8 cellular contexts compared by ENCODE assay signal in the genomic region with DNA sequence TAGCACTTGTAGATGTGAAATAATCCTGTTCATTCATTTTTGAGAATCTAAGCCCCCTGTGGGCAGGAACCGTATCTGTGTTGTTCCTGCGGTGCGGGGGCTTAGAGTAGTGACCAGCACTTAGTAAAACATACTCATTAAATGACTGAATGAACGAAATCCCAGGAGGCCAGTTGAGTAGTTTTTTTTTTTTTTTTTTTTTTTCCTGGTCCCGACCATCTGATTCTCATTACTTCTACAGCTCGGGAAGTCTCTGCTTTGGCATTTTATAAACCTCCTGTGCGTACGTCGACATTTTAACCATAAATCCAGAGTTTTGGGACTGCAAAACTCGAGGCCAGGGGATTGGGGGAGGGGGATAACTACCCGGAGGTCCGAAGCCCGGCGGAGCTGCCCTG.
A peak's percentile ranks its signal among the peaks of the same experiment; 100 is the strongest.
DNase-seq lines count a peak whose midpoint lies in the region; ATAC-seq and TF ChIP-seq lines count a peak whose summit lies in the region.

No MANE protein-coding gene starts in this region.

- DNase-seq in AG08395 (ENCODE audit: low spot score): peak; percentile 73
- DNase-seq in LNCaP clone FGC (ENCODE audit: low read depth): no peak
- peak; percentile 25 for DNase-seq in dedifferentiated amniotic fluid mesenchymal stem cell (ENCODE audit: extremely low spot score)
- no peak for DNase-seq in SHP77 (lab: John Stamatoyannopoulos, UW)
- DNase-seq in ACHN: no peak
- DNase-seq in GM13977 (ENCODE audit: low spot score): no peak

- peaks cover 11% of the 10 kb centered on the region for H3K27me3 ChIP-seq in muscle layer of duodenum (ENCODE audit: low read depth, low read length)

- H3K4me1 ChIP-seq in muscle layer of duodenum (ENCODE audit: control insufficient read depth in 1 of 2, insufficient read depth in 2 of 2, low read length in 2 of 2): peaks cover 0 to 8% of the 10 kb centered on the region in 2 donors

- no peak for ATAC-seq in HG03354 (IDR thresholded peaks at IDR 0.05; ENCODE audit: poor library complexity, severe bottlenecking, unreplicated experiment)

- H3K36me3 ChIP-seq in muscle layer of duodenum (ENCODE audit: control insufficient read depth in 1 of 2, insufficient read depth in 2 of 2, low read length in 2 of 2): peaks cover 0 to 4% of the 10 kb centered on the region in 2 donors

- peak overlapping the region; percentile 92 for H3K27ac ChIP-seq in muscle layer of duodenum (ENCODE audit: low read length)

- H3K4me3 ChIP-seq in LNCaP clone FGC (ENCODE audit: low read depth, low read length) (peak overlapping the region; percentile 40), muscle layer of duodenum (ENCODE audit: low read depth in 1 of 2, low read length in 2 of 2) (peak overlapping the region; percentile 53 to 73)

- H3K9me3 ChIP-seq in muscle layer of duodenum (ENCODE audit: control insufficient read depth in 1 of 2, low read length in 2 of 2): no peaks in the 10 kb centered on the region

- in situ Hi-C loops in ACHN (cut with HindIII; ENCODE audit: low pct_ligation_motif_present, low pct_unique_long_range_greater_than_20kb, low sequenced_read_pairs): no loop called here
- in situ Hi-C loops in GM13977 (cut with MboI; ENCODE audit: low pct_unique_long_range_greater_than_20kb, low sequenced_read_pairs, unreplicated experiment): no loop called here

- TF ChIP-seq CTCF in LNCaP clone FGC (IDR thresholded peaks at IDR 0.05; ENCODE audit: control insufficient read depth, extremely low read depth, insufficient read depth) (no peak), GM13977 (IDR thresholded peaks at IDR 0.05; ENCODE audit: extremely low read depth, insufficient read depth, missing control alignments) (no peak)

Comparison
In these comparisons a context has a peak if more than half of its experiments do, and no peak if none do; other contexts are left out.
1. DNase-seq: peak in AG08395 (single experiment) and dedifferentiated amniotic fluid mesenchymal stem cell (single experiment); none in LNCaP clone FGC (single experiment), SHP77 (0 of 2), ACHN (single experiment) and GM13977 (single experiment).